In the genomic region with DNA sequence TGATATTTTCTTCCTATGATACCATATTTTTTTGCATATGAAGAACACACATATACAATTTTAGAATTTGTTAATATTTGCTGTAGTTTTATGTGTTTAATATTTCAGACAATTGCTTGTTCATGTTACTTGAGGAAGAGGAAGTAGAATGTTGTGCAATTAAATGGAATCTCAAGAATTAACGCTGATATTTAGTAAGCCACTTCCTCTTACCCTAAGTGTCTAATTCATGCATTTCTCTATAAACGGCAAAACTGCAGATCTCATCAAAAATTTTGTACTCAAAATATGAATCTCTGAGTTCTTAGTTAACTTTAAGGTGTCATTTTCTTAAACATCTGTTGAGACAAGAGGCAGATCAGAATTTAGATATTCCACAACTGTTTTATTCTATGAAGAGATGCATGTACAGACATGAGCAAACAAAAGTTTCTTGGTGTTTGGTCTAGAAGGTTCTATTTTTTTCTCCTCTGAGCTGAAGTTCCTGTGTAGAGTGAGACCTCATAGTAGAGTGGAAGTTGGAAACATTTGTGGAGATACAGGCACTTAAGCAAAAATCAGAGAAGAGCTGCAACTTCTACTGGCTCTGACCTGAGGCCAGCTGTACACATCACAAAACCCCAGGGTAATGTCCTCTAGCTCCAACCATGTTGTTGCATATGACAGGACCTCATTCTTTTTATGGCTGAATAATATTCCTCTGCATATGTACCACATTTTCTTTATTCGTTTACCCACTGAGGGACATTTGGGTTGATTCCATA, we compare ENCODE assay signal across 12 cellular contexts. TPM values are rescaled to one million over a fixed set of nuclear protein-coding genes. Genes with fewer than 3 reads are reported as not detected.
A peak's percentile ranks its signal among the peaks of the same experiment; 100 is the strongest.
DNase-seq lines count a peak whose midpoint lies in the region; ATAC-seq and TF ChIP-seq lines count a peak whose summit lies in the region.
"Had no signal": no experiment of that assay in that cellular context is flagged by ENCODE, and none has a peak within 500 bp of the region (broad histone marks: within the 10 kb centered on the region; RNA-seq: fewer than 3 reads in every experiment).

No MANE protein-coding gene starts in this region.

- no peak for ATAC-seq in activated T-helper 17 cell treated with anti-CD3 and anti-CD28 coated beads, Interleukin-2, amount 50 U/mL, for 72 hours (replicated peaks)
- ATAC-seq in T-helper 17 cell (no peak), WTC11 (no peak), GM18520 (IDR thresholded peaks at IDR 0.05; ENCODE audit: unreplicated experiment) (no peak)
- ATAC-seq: body of pancreas had no signal

- H3K27me3 Mint-ChIP-seq in osteocyte (ENCODE audit: unreplicated experiment) (no peaks in the 10 kb centered on the region), T-helper 17 cell (peaks cover 33% of the 10 kb centered on the region), WTC11 (ENCODE audit: low read depth) (peaks cover 5% of the 10 kb centered on the region; the same call in 1 of the 2 replicates)
- H3K27me3 Mint-ChIP-seq in activated T-helper 17 cell treated with anti-CD3 and anti-CD28 coated beads, Interleukin-2, amount 50 U/mL, for 72 hours, result peaks cover 46% of the 10 kb centered on the region

- peak; percentile 83 for DNase-seq in HCEC 1CT
- peak; percentile 63 for DNase-seq in RWPE1 (ENCODE audit: low spot score)
- peak; percentile 53 for DNase-seq in fibroblast of peridontal ligament (ENCODE audit: extremely low read depth)
- DNase-seq in osteocyte (ENCODE audit: extremely low spot score, unreplicated experiment), result no peak
- DNase-seq in T-helper 17 cell, result no peak
- no peak for DNase-seq in WTC11 (ENCODE audit: low spot score)
- DNase-seq: body of pancreas, DMS153, MM.1S had no signal

- CTCF ChIA-PET in RWPE1 (lab: Yijun Ruan, JAX) (interaction anchor here (0.8 to 1.4 kb wide), 2 partner anchors 11 to 1958 kb away, joined by 3 read pairs; no protein-coding TSS in a partner anchor), WTC11 (lab: Charles Lee) (interaction anchor here (1.6 to 1.7 kb wide), 2 partner anchors 35 to 46 kb away, joined by 4 to 8 read pairs; no protein-coding TSS in a partner anchor)

- no peaks in the 10 kb centered on the region for H3K9me3 Mint-ChIP-seq in osteocyte (ENCODE audit: unreplicated experiment)
- H3K9me3 Mint-ChIP-seq in activated T-helper 17 cell treated with anti-CD3 and anti-CD28 coated beads, Interleukin-2, amount 50 U/mL, for 72 hours, result no peaks in the 10 kb centered on the region
- H3K9me3 Mint-ChIP-seq in WTC11, result no peaks in the 10 kb centered on the region

- H3K36me3 Mint-ChIP-seq in osteocyte (ENCODE audit: unreplicated experiment), result peaks cover under 1% of the 10 kb centered on the region
- H3K36me3 Mint-ChIP-seq in activated T-helper 17 cell treated with anti-CD3 and anti-CD28 coated beads, Interleukin-2, amount 50 U/mL, for 72 hours (ENCODE audit: low read depth), result no peaks in the 10 kb centered on the region
- no peaks in the 10 kb centered on the region for H3K36me3 Mint-ChIP-seq in T-helper 17 cell (ENCODE audit: low read depth)
- H3K36me3 Mint-ChIP-seq in WTC11, result no peaks in the 10 kb centered on the region

- TF ChIP-seq CTCF in RWPE1 (conservative IDR thresholded peaks at IDR 0.05; ENCODE audit: low read depth) (no peak), osteocyte (IDR thresholded peaks at IDR 0.05) (no peak), WTC11 (IDR thresholded peaks at IDR 0.05) (no peak)

- peak overlapping the region; percentile 56 for H3K27ac Mint-ChIP-seq in osteocyte (ENCODE audit: unreplicated experiment)
- H3K27ac Mint-ChIP-seq in activated T-helper 17 cell treated with anti-CD3 and anti-CD28 coated beads, Interleukin-2, amount 50 U/mL, for 72 hours, result no peak overlapping the region
- no peak overlapping the region for H3K27ac Mint-ChIP-seq in T-helper 17 cell
- no peak overlapping the region for H3K27ac Mint-ChIP-seq in WTC11

- H3K4me1 Mint-ChIP-seq in osteocyte (ENCODE audit: unreplicated experiment) (peaks cover 75% of the 10 kb centered on the region), T-helper 17 cell (peaks cover 12% of the 10 kb centered on the region), WTC11 (no peaks in the 10 kb centered on the region)
- no peaks in the 10 kb centered on the region for H3K4me1 Mint-ChIP-seq in activated T-helper 17 cell treated with anti-CD3 and anti-CD28 coated beads, Interleukin-2, amount 50 U/mL, for 72 hours

- H3K4me3 Mint-ChIP-seq in osteocyte (ENCODE audit: unreplicated experiment), result no peak overlapping the region
- H3K4me3 Mint-ChIP-seq in activated T-helper 17 cell treated with anti-CD3 and anti-CD28 coated beads, Interleukin-2, amount 50 U/mL, for 72 hours, result no peak overlapping the region
- no peak overlapping the region for H3K4me3 Mint-ChIP-seq in T-helper 17 cell
- H3K4me3 Mint-ChIP-seq in WTC11, result no peak overlapping the region

- POLR2A ChIA-PET in RWPE1 (lab: Yijun Ruan, JAX; ENCODE audit: low non-redundant PET), result no interaction called here
- POLR2A ChIA-PET in WTC11 (lab: Charles Lee), result no interaction called here

- H3K9me3 ChIP-seq in T-helper 17 cell (ENCODE audit: control insufficient read depth, low read length, poor library complexity, severe bottlenecking), result no peaks in the 10 kb centered on the region
- H3K9me3 ChIP-seq: body of pancreas had no signal

- no peak overlapping the region for H3K27ac ChIP-seq in RWPE1
- H3K27ac ChIP-seq: parathyroid adenoma had no signal

TF ChIP-seq in WTC11, 78 proteins besides CTCF, POLR2A, EP300 and RAD21:
- TF ChIP-seq RELA (CRISPR knock-in tag; IDR thresholded peaks at IDR 0.05; ENCODE audit: borderline replicate concordance), result no peak
- TF ChIP-seq, protein P1, sequence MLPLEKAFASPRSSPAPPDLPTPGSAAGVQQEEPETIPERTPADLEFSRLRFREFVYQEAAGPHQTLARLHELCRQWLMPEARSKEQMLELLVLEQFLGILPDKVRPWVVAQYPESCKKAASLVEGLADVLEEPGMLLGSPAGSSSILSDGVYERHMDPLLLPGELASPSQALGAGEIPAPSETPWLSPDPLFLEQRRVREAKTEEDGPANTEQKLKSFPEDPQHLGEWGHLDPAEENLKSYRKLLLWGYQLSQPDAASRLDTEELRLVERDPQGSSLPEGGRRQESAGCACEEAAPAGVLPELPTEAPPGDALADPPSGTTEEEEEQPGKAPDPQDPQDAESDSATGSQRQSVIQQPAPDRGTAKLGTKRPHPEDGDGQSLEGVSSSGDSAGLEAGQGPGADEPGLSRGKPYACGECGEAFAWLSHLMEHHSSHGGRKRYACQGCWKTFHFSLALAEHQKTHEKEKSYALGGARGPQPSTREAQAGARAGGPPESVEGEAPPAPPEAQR (CRISPR knock-in tag; IDR thresholded peaks at IDR 0.05), result no peak
- no peak for TF ChIP-seq TP53 (CRISPR knock-in tag; IDR thresholded peaks at IDR 0.05)
- TF ChIP-seq NR2C2 (CRISPR knock-in tag; IDR thresholded peaks at IDR 0.05), result no peak
- TF ChIP-seq ZNF219 (CRISPR knock-in tag; IDR thresholded peaks at IDR 0.05; ENCODE audit: borderline replicate concordance), result no peak
- no peak for TF ChIP-seq GABPB1 (CRISPR knock-in tag; IDR thresholded peaks at IDR 0.05)
- no peak for TF ChIP-seq SMAD4 (CRISPR knock-in tag; IDR thresholded peaks at IDR 0.05)

RNA-seq across cellular contexts. Expression of a gene that starts 16.6 kb away (rescaled TPM):
- total RNA-seq in osteocyte (267 and 343 TPM in 2 replicates), T-helper 17 cell (1 to 10 TPM; 6.6 to 8.6 TPM), WTC11 (2021) (7.2 to 9.1 TPM (median 7.8 TPM) in 3 replicates)
- total RNA-seq in activated T-helper 17 cell treated with anti-CD3 and anti-CD28 coated beads, Interleukin-2, amount 50 U/mL, for 72 hours, result under 1 TPM in 1 of 2 donors, not detected in 1; 0.78 TPM

RNA-seq across cellular contexts. Expression of a gene that starts 57.4 kb away (rescaled TPM):
- total RNA-seq in osteocyte, result not detected in 2 replicates
- not detected for total RNA-seq in activated T-helper 17 cell treated with anti-CD3 and anti-CD28 coated beads, Interleukin-2, amount 50 U/mL, for 72 hours
- total RNA-seq in T-helper 17 cell, result not detected
- not detected in 3 replicates for total RNA-seq in WTC11 (2021)
- total RNA-seq: body of pancreas had no signal

Comparison
In these comparisons a context has a peak if more than half of its experiments do, and no peak if none do; other contexts are left out.
1. DNase-seq: peak in HCEC 1CT (single experiment), RWPE1 (single experiment) and fibroblast of peridontal ligament (single experiment); none in osteocyte (single experiment), T-helper 17 cell (0 of 3) and WTC11 (single experiment).
2. RNA of a gene that starts 16.6 kb away (total RNA-seq): 267 to 343 TPM in osteocyte; 6.6 to 8.6 TPM in T-helper 17 cell, 7.2 to 9.1 TPM in WTC11 and 0.78 TPM in activated T-helper 17 cell treated with anti-CD3 and anti-CD28 coated beads, Interleukin-2, amount 50 U/mL, for 72 hours; every median in the first group is over 10 times any median in the second.